19 cellular contexts compared by ENCODE assay signal in genomic region chr10:109156396-109156795, GRCh38.
"Had no signal": no experiment of that assay in that cellular context is flagged by ENCODE, and none has a peak within 500 bp of the region (broad histone marks: within the 10 kb centered on the region; RNA-seq: fewer than 3 reads in every experiment).

No MANE protein-coding gene starts in this region.

- ATAC-seq: foreskin keratinocyte, gastroesophageal sphincter, heart right ventricle, left cardiac atrium, left lung, left ventricle myocardium superior, lower lobe of right lung, mucosa of descending colon had no signal

- H3K4me3 ChIP-seq: colonic mucosa, dorsolateral prefrontal cortex, esophagus muscularis mucosa, gastroesophageal sphincter, heart right ventricle, left lung, lower lobe of right lung, mucosa of descending colon had no signal

- H3K4me1 Mint-ChIP-seq: naive B cell had no signal

- H3K4me3 Mint-ChIP-seq: mesothelial cell of epicardium, naive B cell had no signal

- H3K27ac ChIP-seq: colonic mucosa, dorsolateral prefrontal cortex, esophagus muscularis mucosa, foreskin keratinocyte, gastroesophageal sphincter, heart right ventricle, left lung, lower lobe of right lung had no signal

- H3K36me3 Mint-ChIP-seq: mesothelial cell of epicardium, naive B cell had no signal

- DNase-seq: colonic mucosa; cortex of kidney; dermis blood vessel endothelial cell; dorsolateral prefrontal cortex; effector CD4-positive, alpha-beta T cell; effector memory CD4-positive, alpha-beta T cell; foreskin keratinocyte; heart right ventricle; hippocampal formation; left cardiac atrium; left lung; left ventricle myocardium superior; lower lobe of right lung; mesenchymal stem cell; mucosa of descending colon; naive B cell had no signal

- H3K27me3 ChIP-seq: colonic mucosa, esophagus muscularis mucosa, foreskin keratinocyte, gastroesophageal sphincter, heart right ventricle, left lung had no signal

- H3K27me3 Mint-ChIP-seq: naive B cell had no signal

- H3K4me1 ChIP-seq: colonic mucosa, esophagus muscularis mucosa, foreskin keratinocyte, gastroesophageal sphincter, heart right ventricle, left lung, lower lobe of right lung had no signal

- H3K27ac Mint-ChIP-seq: mesothelial cell of epicardium, naive B cell had no signal

- H3K36me3 ChIP-seq: colonic mucosa, esophagus muscularis mucosa, gastroesophageal sphincter, heart right ventricle, left lung, lower lobe of right lung had no signal

- H3K9me3 ChIP-seq: colonic mucosa, esophagus muscularis mucosa, gastroesophageal sphincter, lower lobe of right lung, mucosa of descending colon had no signal
